19 cellular contexts compared by ENCODE assay signal in the genomic region with DNA sequence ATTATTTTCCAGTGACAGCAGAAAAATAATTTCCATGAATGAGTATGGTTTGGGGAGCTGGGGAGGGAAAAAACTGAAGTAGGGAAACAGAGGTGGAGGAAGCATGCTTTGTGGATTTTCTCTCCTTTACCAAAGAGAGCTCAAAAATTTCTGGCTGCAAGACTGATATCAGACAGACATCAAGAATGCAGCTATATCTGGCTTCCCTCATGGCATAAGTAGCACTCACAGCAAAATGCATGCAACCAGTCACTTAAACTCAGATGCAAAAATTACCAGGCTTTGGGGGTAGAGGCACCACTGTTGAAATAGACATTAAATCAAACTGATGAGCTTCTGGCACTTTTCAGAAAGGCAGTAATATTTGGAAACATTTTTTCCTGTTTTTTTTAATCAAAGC.
DNase-seq lines count a peak whose midpoint lies in the region; ATAC-seq and TF ChIP-seq lines count a peak whose summit lies in the region.
"Had no signal": no experiment of that assay in that cellular context is flagged by ENCODE, and none has a peak within 500 bp of the region (broad histone marks: within the 10 kb centered on the region; RNA-seq: fewer than 3 reads in every experiment).

No MANE protein-coding gene starts in this region.

- H3K27me3 Mint-ChIP-seq in T-helper 17 cell: peaks cover 29% of the 10 kb centered on the region

- DNase-seq in BE2C (peak; percentile 39), T-helper 17 cell (no peak), mesendoderm (no peak), NCI-H1417 (lab: John Stamatoyannopoulos, UW) (no peak)
- DNase-seq in activated CD4-positive, alpha-beta T cell treated with anti-CD3 and anti-CD28 coated beads, Interleukin-2, amount 50 U/mL, for 4 hours: no peak
- DNase-seq: CD8-positive, alpha-beta T cell; DMS79 treated with DMSO at 0.1 percent for 48 hours; Kasumi-1; MG63; NCI-H1048; NCI-H1436 treated with DMSO at 0.1 percent for 48 hours; NCI-H2029 treated with DMSO at 0.1 percent for 48 hours; NCI-H510A treated with DMSO at 0.1 percent for 48 hours had no signal

- peaks cover 29% of the 10 kb centered on the region for H3K79me2 ChIP-seq in mesendoderm (ENCODE audit: control insufficient read depth, insufficient read depth, low read length)

- H3K27ac Mint-ChIP-seq in T-helper 17 cell: peak overlapping the region; percentile 19
- H3K27ac Mint-ChIP-seq: CD8-positive, alpha-beta T cell had no signal

- peak overlapping the region; percentile 97 for H2BK15ac ChIP-seq in mesendoderm (replicated peaks; ENCODE audit: low read depth)

- no peak for TF ChIP-seq CTCF in BE2C (IDR thresholded peaks at IDR 0.05; ENCODE audit: low read depth, low read length)

- H3K36me3 ChIP-seq in BE2C (no peaks in the 10 kb centered on the region), HUES48 (ENCODE audit: control insufficient read depth, insufficient read depth, low read length) (no peaks in the 10 kb centered on the region), mesendoderm (ENCODE audit: control insufficient read depth, insufficient read depth, low read length) (no peaks in the 10 kb centered on the region)
- H3K36me3 ChIP-seq: BLaER1, HAP-1, MG63, SJSA1 had no signal

- peak overlapping the region; percentile 82 for H3K27ac ChIP-seq in HUES48 (ENCODE audit: low read depth, low read length)
- no peak overlapping the region for H3K27ac ChIP-seq in mesendoderm (ENCODE audit: low read depth, low read length)
- H3K27ac ChIP-seq: BLaER1, SJSA1 had no signal

- no peaks in the 10 kb centered on the region for H3K36me3 Mint-ChIP-seq in T-helper 17 cell (ENCODE audit: low read depth)
- H3K36me3 Mint-ChIP-seq: CD8-positive, alpha-beta T cell had no signal

- no peak overlapping the region for H4K5ac ChIP-seq in mesendoderm (ENCODE audit: low read length)

- H3K23ac ChIP-seq in mesendoderm (ENCODE audit: low read length): no peak overlapping the region

- no peak overlapping the region for H4K8ac ChIP-seq in mesendoderm (ENCODE audit: low read depth, low read length)

- H3K4me3 Mint-ChIP-seq in T-helper 17 cell: no peak overlapping the region
- H3K4me3 Mint-ChIP-seq: CD8-positive, alpha-beta T cell had no signal

- peaks cover 14% of the 10 kb centered on the region for H3K79me1 ChIP-seq in mesendoderm (ENCODE audit: low read length)

- no peak overlapping the region for H2BK120ac ChIP-seq in mesendoderm (ENCODE audit: low read depth, low read length)

- no peak overlapping the region for H3K4me2 ChIP-seq in mesendoderm (ENCODE audit: low read length)
- H3K4me2 ChIP-seq: BLaER1 had no signal

- H2BK5ac ChIP-seq in mesendoderm (ENCODE audit: low read length): no peak overlapping the region

- ATAC-seq in T-helper 17 cell (no peak), HG02970 (IDR thresholded peaks at IDR 0.05; ENCODE audit: low FRiP score, unreplicated experiment) (no peak), GM18520 (IDR thresholded peaks at IDR 0.05; ENCODE audit: unreplicated experiment) (no peak)
- ATAC-seq: CD8-positive, alpha-beta T cell had no signal

- H3K4me1 ChIP-seq in BE2C: peaks cover 28% of the 10 kb centered on the region
- H3K4me1 ChIP-seq in HUES48 (ENCODE audit: control insufficient read depth, insufficient read depth, low read length): peaks cover 47% of the 10 kb centered on the region
- peaks cover 23% of the 10 kb centered on the region for H3K4me1 ChIP-seq in mesendoderm (ENCODE audit: control insufficient read depth, low read depth, low read length)
- H3K4me1 ChIP-seq: BLaER1 had no signal

- H2AK5ac ChIP-seq in mesendoderm (ENCODE audit: low read length): no peak overlapping the region

- H3K9ac ChIP-seq in HUES48 (ENCODE audit: low read depth, low read length) (no peak overlapping the region), mesendoderm (ENCODE audit: low read length) (no peak overlapping the region)
- H3K9ac ChIP-seq: BLaER1 had no signal

- no peak overlapping the region for H3K4ac ChIP-seq in mesendoderm (ENCODE audit: low read depth, low read length)

- H3K18ac ChIP-seq in mesendoderm (ENCODE audit: low read length): no peak overlapping the region

- H3K4me3 ChIP-seq in BE2C (ENCODE audit: low read depth, low read length) (peak overlapping the region; percentile 13), HUES48 (ENCODE audit: low read depth, low read length) (no peak overlapping the region), mesendoderm (ENCODE audit: low read length) (no peak overlapping the region)
- H3K4me3 ChIP-seq: BLaER1, HAP-1, MG63, SJSA1 had no signal

- H3K4me1 Mint-ChIP-seq in T-helper 17 cell: peaks cover 6% of the 10 kb centered on the region

- H3K56ac ChIP-seq in mesendoderm (ENCODE audit: low read length): no peak overlapping the region

- H3K9me3 ChIP-seq in BE2C (no peaks in the 10 kb centered on the region), HUES48 (ENCODE audit: control insufficient read depth, insufficient read depth, low read length) (no peaks in the 10 kb centered on the region), T-helper 17 cell (ENCODE audit: control insufficient read depth, low read length, poor library complexity, severe bottlenecking) (no peaks in the 10 kb centered on the region)
- H3K9me3 ChIP-seq: BLaER1, HAP-1, MG63, SJSA1 had no signal

- H3K27me3 ChIP-seq in BE2C (no peaks in the 10 kb centered on the region), HUES48 (ENCODE audit: control insufficient read depth, insufficient read depth, low read length) (no peaks in the 10 kb centered on the region), mesendoderm (ENCODE audit: insufficient read depth, low read length, poor library complexity) (no peaks in the 10 kb centered on the region)
- H3K27me3 ChIP-seq: BLaER1, MG63, SJSA1 had no signal
